Comparison of ENCODE assay signal across 10 cellular contexts in the genomic region with DNA sequence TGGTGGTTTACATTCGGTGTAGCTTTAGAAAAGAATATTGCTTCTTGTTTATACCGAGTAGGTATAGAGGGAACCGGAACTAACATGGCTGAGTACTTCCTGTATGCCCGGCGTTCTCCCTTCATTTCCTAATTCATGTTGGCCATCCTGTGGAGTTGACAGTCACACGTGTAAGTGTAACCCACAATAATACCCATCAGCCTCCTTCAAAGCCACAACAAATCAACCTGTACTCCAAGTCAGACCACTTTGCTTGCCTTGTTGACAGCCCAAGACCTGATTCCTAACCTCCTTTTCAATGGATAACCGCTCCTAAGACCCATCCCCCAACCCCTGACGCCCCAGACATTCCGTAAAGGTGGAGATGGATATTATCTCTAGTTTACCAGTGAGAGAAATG. TPM values are rescaled to one million over a fixed set of nuclear protein-coding genes. Genes with fewer than 3 reads are reported as not detected.
DNase-seq lines count a peak whose midpoint lies in the region; ATAC-seq and TF ChIP-seq lines count a peak whose summit lies in the region.
"Had no signal": no experiment of that assay in that cellular context is flagged by ENCODE, and none has a peak within 500 bp of the region (broad histone marks: within the 10 kb centered on the region; RNA-seq: fewer than 3 reads in every experiment).

No MANE protein-coding gene starts in this region.

- peak overlapping the region; percentile 6 for H3K9ac ChIP-seq in smooth muscle cell (ENCODE audit: low read depth)

- H3K4me3 ChIP-seq in Panc1 (ENCODE audit: low read depth in 2 of 2, low read length in 2 of 2), result peak overlapping the region; percentile 36 to 54
- H3K4me3 ChIP-seq in smooth muscle cell, result peak overlapping the region; percentile 48
- H3K4me3 ChIP-seq: thoracic aorta had no signal

- H4K20me1 ChIP-seq in smooth muscle cell (ENCODE audit: low read depth), result no peaks in the 10 kb centered on the region

- H3F3A ChIP-seq in smooth muscle cell (ENCODE audit: low read depth), result no peaks in the 10 kb centered on the region

- H3K4me1 ChIP-seq in Panc1 (ENCODE audit: control insufficient read depth, insufficient read depth, low read length) (peaks cover 22% of the 10 kb centered on the region), smooth muscle cell (ENCODE audit: low read depth) (peaks cover 14% of the 10 kb centered on the region)

- peaks cover 15% of the 10 kb centered on the region for H3K27me3 Mint-ChIP-seq in activated CD4-positive, alpha-beta memory T cell treated with anti-CD3 and anti-CD28 coated beads for 36 hours
- H3K27me3 Mint-ChIP-seq in activated CD4-positive, alpha-beta memory T cell treated with anti-CD3 and anti-CD28 coated beads, Interleukin-2, amount 10 ng/mL, durations not matched to agents 7 days and 5 days, result peaks cover 21% of the 10 kb centered on the region

- peak overlapping the region; percentile 86 for H3K27ac ChIP-seq in Panc1 (ENCODE audit: low read length)
- H3K27ac ChIP-seq in smooth muscle cell (ENCODE audit: low read depth), result no peak overlapping the region
- H3K27ac ChIP-seq: thoracic aorta had no signal

- POLR2A ChIA-PET in activated CD4-positive, alpha-beta memory T cell treated with anti-CD3 and anti-CD28 coated beads for 36 hours (lab: Charles Lee), result no interaction called here
- POLR2A ChIA-PET in activated CD4-positive, alpha-beta memory T cell treated with anti-CD3 and anti-CD28 coated beads, Interleukin-2, amount 10 ng/mL, durations not matched to agents 7 days and 5 days (lab: Charles Lee), result interaction anchor here (1.0 kb wide), 1 partner anchor 553 kb away, joined by 3 read pairs; no protein-coding TSS in a partner anchor
- POLR2A ChIA-PET in Panc1 (lab: Charles Lee), result no interaction called here

- H3K9me3 Mint-ChIP-seq in activated CD4-positive, alpha-beta memory T cell treated with anti-CD3 and anti-CD28 coated beads for 36 hours, result no peaks in the 10 kb centered on the region
- H3K9me3 Mint-ChIP-seq in activated CD4-positive, alpha-beta memory T cell treated with anti-CD3 and anti-CD28 coated beads, Interleukin-2, amount 10 ng/mL, durations not matched to agents 7 days and 5 days, result no peaks in the 10 kb centered on the region

- H3K36me3 ChIP-seq in Panc1 (ENCODE audit: control insufficient read depth, insufficient read depth, low read length) (no peaks in the 10 kb centered on the region), smooth muscle cell (ENCODE audit: low read depth) (no peaks in the 10 kb centered on the region)
- H3K36me3 ChIP-seq: thoracic aorta had no signal

- peak overlapping the region; percentile 27 for H3K4me3 Mint-ChIP-seq in activated CD4-positive, alpha-beta memory T cell treated with anti-CD3 and anti-CD28 coated beads for 36 hours
- no peak overlapping the region for H3K4me3 Mint-ChIP-seq in activated CD4-positive, alpha-beta memory T cell treated with anti-CD3 and anti-CD28 coated beads, Interleukin-2, amount 10 ng/mL, durations not matched to agents 7 days and 5 days

- intact Hi-C loops in activated CD4-positive, alpha-beta memory T cell treated with anti-CD3 and anti-CD28 coated beads for 36 hours (cut with micrococcal nuclease), result loop anchor here (1.0 to 10.0 kb wide), 4 partner anchors 308 to 931 kb away; a partner anchor contains a TSS
- intact Hi-C loops in Panc1 (cut with micrococcal nuclease; ENCODE audit: unreplicated experiment) (loop anchor here (5.0 to 10.0 kb wide), 3 partner anchors 311 to 668 kb away; a partner anchor contains a TSS), left cardiac atrium (cut with DNase I) (loop anchor here (2.0 to 10.0 kb wide), 3 partner anchors 571 to 661 kb away; no protein-coding TSS in a partner anchor)

- no peak for DNase-seq in activated CD4-positive, alpha-beta memory T cell treated with anti-CD3 and anti-CD28 coated beads for 36 hours
- DNase-seq in activated CD4-positive, alpha-beta memory T cell treated with anti-CD3 and anti-CD28 coated beads, Interleukin-2, amount 10 ng/mL, durations not matched to agents 7 days and 5 days, result no peak
- DNase-seq in Panc1 (ENCODE audit: low read depth, low spot score) (no peak), left cardiac atrium (no peak), smooth muscle cell (lab: John Stamatoyannopoulos, UW; ENCODE audit: unreplicated experiment) (no peak), glomerular visceral epithelial cell (ENCODE audit: extremely low spot score) (no peak)
- DNase-seq in activated CD4-positive, CD25-positive, alpha-beta regulatory T cell (lab: John Stamatoyannopoulos, UW), result no peak
- DNase-seq: COR-L47 had no signal

- ATAC-seq in Panc1, result peak; percentile 64
- peak; percentile 33 to 43 for ATAC-seq in left cardiac atrium
- ATAC-seq in HG03469 (IDR thresholded peaks at IDR 0.05; ENCODE audit: unreplicated experiment), result no peak

- TF ChIP-seq CTCF in Panc1 (IDR thresholded peaks at IDR 0.05) (no peak), smooth muscle cell (IDR thresholded peaks at IDR 0.05; ENCODE audit: borderline replicate concordance, insufficient read depth, poor library complexity, severe bottlenecking) (no peak)

- no peaks in the 10 kb centered on the region for H3K9me3 ChIP-seq in Panc1 (ENCODE audit: control insufficient read depth, insufficient read depth, low read depth, low read length)
- H3K9me3 ChIP-seq in smooth muscle cell (replicated peaks; ENCODE audit: low read depth), result no peaks in the 10 kb centered on the region
- H3K9me3 ChIP-seq: thoracic aorta had no signal

- 36% methylated on average over 9 of the region's 9 CpGs for WGBS in smooth muscle cell (ENCODE audit: low lambda C conversion rate)

- H3K27me3 ChIP-seq in Panc1 (ENCODE audit: control insufficient read depth, insufficient read depth, low read length) (no peaks in the 10 kb centered on the region), smooth muscle cell (ENCODE audit: low read depth) (no peaks in the 10 kb centered on the region)

- CTCF ChIA-PET in activated CD4-positive, alpha-beta memory T cell treated with anti-CD3 and anti-CD28 coated beads for 36 hours (lab: Charles Lee), result interaction anchor here (0.6 to 4.4 kb wide), 10 partner anchors 10 to 670 kb away, joined by 3 to 30 read pairs (median 5); no protein-coding TSS in a partner anchor
- CTCF ChIA-PET in activated CD4-positive, alpha-beta memory T cell treated with anti-CD3 and anti-CD28 coated beads, Interleukin-2, amount 10 ng/mL, durations not matched to agents 7 days and 5 days (lab: Charles Lee), result interaction anchor here (0.8 to 1.7 kb wide), 4 partner anchors 108 to 629 kb away, joined by 3 to 8 read pairs (median 7); no protein-coding TSS in a partner anchor
- CTCF ChIA-PET in Panc1 (lab: Charles Lee), result no interaction called here

- no peaks in the 10 kb centered on the region for H3K79me2 ChIP-seq in smooth muscle cell (ENCODE audit: low read depth)

- H3K4me1 Mint-ChIP-seq in activated CD4-positive, alpha-beta memory T cell treated with anti-CD3 and anti-CD28 coated beads for 36 hours (ENCODE audit: low read depth), result peaks cover 18% of the 10 kb centered on the region
- H3K4me1 Mint-ChIP-seq in activated CD4-positive, alpha-beta memory T cell treated with anti-CD3 and anti-CD28 coated beads, Interleukin-2, amount 10 ng/mL, durations not matched to agents 7 days and 5 days, result peaks cover 13% of the 10 kb centered on the region

- in situ Hi-C loops in Panc1 (cut with HindIII; ENCODE audit: low pct_unique_long_range_greater_than_20kb, low sequenced_read_pairs), result loop anchor here (25.0 kb wide), 1 partner anchor 558 kb away; no protein-coding TSS in a partner anchor

- H3K36me3 Mint-ChIP-seq in activated CD4-positive, alpha-beta memory T cell treated with anti-CD3 and anti-CD28 coated beads for 36 hours, result no peaks in the 10 kb centered on the region
- H3K36me3 Mint-ChIP-seq in activated CD4-positive, alpha-beta memory T cell treated with anti-CD3 and anti-CD28 coated beads, Interleukin-2, amount 10 ng/mL, durations not matched to agents 7 days and 5 days (ENCODE audit: low read depth), result no peaks in the 10 kb centered on the region

- no TSS peak for BruUV-seq in Panc1 (replicated peaks; lab: Mats Ljungman, UMichigan)

- peak overlapping the region; percentile 89 for H2AFZ ChIP-seq in smooth muscle cell (ENCODE audit: low read depth)

- H3K4me2 ChIP-seq in smooth muscle cell, result peak overlapping the region; percentile 81

- no peak overlapping the region for H3K27ac Mint-ChIP-seq in activated CD4-positive, alpha-beta memory T cell treated with anti-CD3 and anti-CD28 coated beads for 36 hours
- H3K27ac Mint-ChIP-seq in activated CD4-positive, alpha-beta memory T cell treated with anti-CD3 and anti-CD28 coated beads, Interleukin-2, amount 10 ng/mL, durations not matched to agents 7 days and 5 days, result no peak overlapping the region

RNA-seq across cellular contexts. Expression of a gene that starts 42.1 kb away (rescaled TPM):
- not detected for total RNA-seq in activated CD4-positive, alpha-beta memory T cell treated with anti-CD3 and anti-CD28 coated beads for 36 hours
- total RNA-seq in activated CD4-positive, alpha-beta memory T cell treated with anti-CD3 and anti-CD28 coated beads, Interleukin-2, amount 10 ng/mL, durations not matched to agents 7 days and 5 days, result not detected
- total RNA-seq in Panc1 (2021; ENCODE audit: unreplicated experiment), result not detected
- not detected for polyA plus RNA-seq in Panc1 (2012; ENCODE audit: insufficient read length)
- total RNA-seq in left cardiac atrium, result not detected
- 1.7 TPM in 1 of 2 replicates, not detected in the other for total RNA-seq in smooth muscle cell
- polyA plus RNA-seq in smooth muscle cell, result not detected in 2 replicates
- total RNA-seq: thoracic aorta had no signal
